Comparison of ENCODE assay signal across 9 cellular contexts in genomic region chr16:85902366-85903155, GRCh38. TPM values are rescaled to one million over a fixed set of nuclear protein-coding genes. Genes with fewer than 3 reads are reported as not detected.
A peak's percentile ranks its signal among the peaks of the same experiment; 100 is the strongest.
DNase-seq lines count a peak whose midpoint lies in the region; ATAC-seq lines count a peak whose summit lies in the region.
"Had no signal": no experiment of that assay in that cellular context is flagged by ENCODE, and none has a peak within 500 bp of the region (broad histone marks: within the 10 kb centered on the region; RNA-seq: fewer than 3 reads in every experiment).

No MANE protein-coding gene starts in this region.

- intact Hi-C loops in sciatic nerve (cut with DNase I): no loop called here

- no peaks in the 10 kb centered on the region for H3K4me1 ChIP-seq in rectal smooth muscle tissue (ENCODE audit: control insufficient read depth, insufficient read depth, low read length)

- H3K9ac ChIP-seq in rectal smooth muscle tissue (ENCODE audit: low read length): no peak overlapping the region

- peaks cover 5% of the 10 kb centered on the region for H3K36me3 ChIP-seq in rectal smooth muscle tissue (ENCODE audit: control insufficient read depth, insufficient read depth, low read length)

- peaks cover 3% of the 10 kb centered on the region for H3K27me3 ChIP-seq in rectal smooth muscle tissue (ENCODE audit: control insufficient read depth, insufficient read depth, low read length)

- peak; percentile 53 for DNase-seq in NCI-H2171 treated with DMSO at 0.1 percent for 48 hours (lab: John Stamatoyannopoulos, UW)
- no peak for DNase-seq in NCI-H2171 (lab: John Stamatoyannopoulos, UW)
- peak; percentile 64 for DNase-seq in activated CD8-positive, alpha-beta memory T cell treated with anti-CD3 and anti-CD28 coated beads, Interleukin-2, amount 50 U/mL, for 4 hours
- DNase-seq in sciatic nerve (ENCODE audit: low spot score): no peak
- no peak for DNase-seq in NCI-H1105 treated with DMSO at 0.1 percent for 48 hours (lab: John Stamatoyannopoulos, UW)
- DNase-seq in DMS 273 treated with DMSO at 0.1 percent for 48 hours (lab: John Stamatoyannopoulos, UW): no peak

- ATAC-seq in HG03159 (IDR thresholded peaks at IDR 0.05; ENCODE audit: unreplicated experiment): peak; percentile 59
- ATAC-seq in sciatic nerve: no peak

- H3K27ac ChIP-seq in rectal smooth muscle tissue (ENCODE audit: low read depth, low read length): no peak overlapping the region

- H3K4me3 ChIP-seq in rectal smooth muscle tissue (ENCODE audit: low read length): peak overlapping the region; percentile 26

RNA-seq across cellular contexts. Expression of gene IRF8, which starts 3.6 kb away (rescaled TPM):
- 19.1 TPM for total RNA-seq in sciatic nerve
- total RNA-seq: myocyte had no signal

Comparison
In these comparisons a context has a peak if more than half of its experiments do, and no peak if none do; other contexts are left out.
1. DNase-seq: peak in NCI-H2171 treated with DMSO at 0.1 percent for 48 hours (single experiment) and activated CD8-positive, alpha-beta memory T cell treated with anti-CD3 and anti-CD28 coated beads, Interleukin-2, amount 50 U/mL, for 4 hours (single experiment); none in NCI-H2171 (single experiment), sciatic nerve (single experiment), NCI-H1105 treated with DMSO at 0.1 percent for 48 hours (single experiment) and DMS 273 treated with DMSO at 0.1 percent for 48 hours (single experiment).